20 cellular contexts compared by ENCODE assay signal in genomic region chr19:13300421-13301030, GRCh38.
DNase-seq lines count a peak whose midpoint lies in the region; ATAC-seq, FAIRE-seq and TF ChIP-seq lines count a peak whose summit lies in the region.
"Had no signal": no experiment of that assay in that cellular context is flagged by ENCODE, and none has a peak within 500 bp of the region (broad histone marks: within the 10 kb centered on the region; RNA-seq: fewer than 3 reads in every experiment).

No MANE protein-coding gene starts in this region.

- H3K9me3 ChIP-seq in HEK293 (ENCODE audit: control insufficient read depth, insufficient read depth, low read depth, low read length) = no peaks in the 10 kb centered on the region
- H3K9me3 ChIP-seq: BLaER1 treated with 17β-estradiol and CSF1 and Interleukin-3, amounts not matched to agents 10 nM and 100 nM; HAP-1 had no signal

- H3K4me1 ChIP-seq in HEK293 (ENCODE audit: control insufficient read depth, insufficient read depth, low read length) (no peaks in the 10 kb centered on the region), foreskin keratinocyte (no peaks in the 10 kb centered on the region)
- H3K4me1 ChIP-seq: HAP-1 had no signal

- peak; percentile 49 for FAIRE-seq in islet of Langerhans (lab: Jason Lieb, UNC)
- FAIRE-seq: D721Med, GM12891, GM18507, H54 had no signal

- CTCF ChIA-PET in HEK293 (lab: Yijun Ruan, JAX) = interaction anchor here (0.7 kb wide), 1 partner anchor 473 kb away, joined by 3 read pairs; no protein-coding TSS in a partner anchor

- no peak overlapping the region for H3K4me3 ChIP-seq in HEK293 (ENCODE audit: low read depth, low read length)
- H3K4me3 ChIP-seq: BLaER1 treated with 17β-estradiol and CSF1 and Interleukin-3, amounts not matched to agents 10 nM and 100 nM; HAP-1 had no signal

- peaks cover 28% of the 10 kb centered on the region for H3K27me3 ChIP-seq in foreskin keratinocyte
- H3K27me3 ChIP-seq: BLaER1 treated with 17β-estradiol and CSF1 and Interleukin-3, amounts not matched to agents 10 nM and 100 nM had no signal

- no peaks in the 10 kb centered on the region for H3K36me3 ChIP-seq in HEK293 (ENCODE audit: control insufficient read depth in 2 of 2, insufficient read depth in 1 of 2, low read length in 2 of 2)
- H3K36me3 ChIP-seq: BLaER1 treated with 17β-estradiol and CSF1 and Interleukin-3, amounts not matched to agents 10 nM and 100 nM; HAP-1 had no signal

- TF ChIP-seq CTCF in HEK293 (tag by site-specific recombination; IDR thresholded peaks at IDR 0.05) = no peak
- no peak for TF ChIP-seq CTCF in foreskin keratinocyte (conservative IDR thresholded peaks at IDR 0.05)

- ATAC-seq in foreskin keratinocyte = no peak
- ATAC-seq in HG03439 (IDR thresholded peaks at IDR 0.05; ENCODE audit: unreplicated experiment) = no peak

- H3K27ac ChIP-seq in HEK293 (ENCODE audit: extremely low read depth, low read depth, low read length) = no peak overlapping the region
- no peak overlapping the region for H3K27ac ChIP-seq in foreskin keratinocyte
- H3K27ac ChIP-seq: BLaER1 treated with 17β-estradiol and CSF1 and Interleukin-3, amounts not matched to agents 10 nM and 100 nM had no signal

- POLR2A ChIA-PET in HEK293 (lab: Yijun Ruan, JAX) = interaction anchor here (0.7 kb wide), 1 partner anchor 901 kb away, joined by 4 read pairs; no protein-coding TSS in a partner anchor

- DNase-seq in pons (ENCODE audit: low spot score) (peak; percentile 53), epidermal melanocyte (ENCODE audit: insufficient read length, low spot score) (no peak), foreskin keratinocyte (no peak), iPS-NIHi7 (ENCODE audit: extremely low spot score) (no peak)
- DNase-seq: CD4-positive, alpha-beta T cell; CD8-positive, alpha-beta memory T cell; DMS 273 treated with DMSO at 0.1 percent for 48 hours; DMS53; DMS79 treated with DMSO at 0.1 percent for 48 hours; GF-D8; GOT3 had no signal

TF ChIP-seq in HEK293, 187 proteins besides CTCF, POLR2A, EP300 and RAD21:
- TF ChIP-seq ZNF133 (tag by site-specific recombination; IDR thresholded peaks at IDR 0.05) (no peak), ZNF610 (tag by site-specific recombination; IDR thresholded peaks at IDR 0.05; ENCODE audit: borderline replicate concordance) (no peak), ZNF544 (tag by site-specific recombination; IDR thresholded peaks at IDR 0.05) (no peak), ZNF394 (tag by site-specific recombination; IDR thresholded peaks at IDR 0.05; ENCODE audit: borderline replicate concordance) (no peak), YY1 (tag by site-specific recombination; IDR thresholded peaks at IDR 0.05) (no peak), ZNF558 (tag by site-specific recombination; IDR thresholded peaks at IDR 0.05) (no peak), SETDB1 (IDR thresholded peaks at IDR 0.05; ENCODE audit: insufficient read length, low read length) (peak; percentile 45), KLF10 (tag by site-specific recombination; IDR thresholded peaks at IDR 0.05) (no peak), GLIS1 (tag by site-specific recombination; IDR thresholded peaks at IDR 0.05) (no peak), ZNF157 (tag by site-specific recombination; IDR thresholded peaks at IDR 0.05) (peak; percentile 97)
